ENCODE assay signal across 15 cellular contexts in the genomic region with DNA sequence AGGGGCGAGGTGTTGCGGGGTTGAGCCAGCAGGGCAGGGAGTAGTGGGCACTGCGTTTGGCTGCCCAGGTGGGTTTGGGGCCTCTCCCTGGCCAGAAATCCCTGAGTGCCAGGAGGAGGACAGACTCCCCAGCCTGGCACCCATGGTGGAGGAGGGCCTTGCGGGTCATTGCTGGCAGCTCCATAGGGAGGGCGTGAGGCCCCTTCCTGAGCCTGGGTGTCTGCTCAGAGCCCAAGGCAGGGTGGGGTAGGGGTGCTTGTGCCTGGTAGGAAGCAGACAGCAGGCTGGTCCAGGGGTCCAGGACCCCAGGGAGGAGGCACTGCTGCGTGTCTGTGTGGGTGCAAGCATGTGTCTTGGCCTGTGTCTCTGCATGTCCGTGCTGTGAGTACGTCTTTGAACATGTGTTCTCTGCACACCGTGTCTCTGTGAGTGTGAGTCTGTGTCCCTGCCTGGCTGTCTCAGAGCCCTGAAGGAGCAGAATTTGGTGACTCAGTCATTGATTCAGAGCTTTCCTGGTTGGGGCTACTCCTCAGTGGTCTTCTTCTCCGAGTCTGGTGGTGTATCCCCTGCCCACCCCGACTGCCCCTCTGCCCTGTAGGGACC. TPM values are rescaled to one million over a fixed set of nuclear protein-coding genes. Genes with fewer than 3 reads are reported as not detected.
DNase-seq lines count a peak whose midpoint lies in the region; ATAC-seq and TF ChIP-seq lines count a peak whose summit lies in the region.
"Had no signal": no experiment of that assay in that cellular context is flagged by ENCODE, and none has a peak within 500 bp of the region (broad histone marks: within the 10 kb centered on the region; RNA-seq: fewer than 3 reads in every experiment).

No MANE protein-coding gene starts in this region.

- DNase-seq in CD14-positive monocyte (ENCODE audit: low spot score) (no peak), Panc1 (ENCODE audit: low read depth, low spot score) (no peak), sigmoid colon (no peak), uterus (no peak)
- no peak for DNase-seq in stimulated activated CD4-positive, alpha-beta T cell treated with anti-CD3 and anti-CD28 coated beads, Interleukin-2, amount 100 ng/mL, for 24 hours
- no peak for DNase-seq in stimulated activated naive CD4-positive, alpha-beta T cell (lab: John Stamatoyannopoulos, UW)
- no peak for DNase-seq in effector memory CD4-positive, alpha-beta T cell
- DNase-seq: activated CD4-positive, alpha-beta memory T cell treated with anti-CD3 and anti-CD28 coated beads, Interleukin-2, amount 10 ng/mL, durations not matched to agents 7 days and 5 days; CD8-positive, alpha-beta T cell; GF-D8; NCI-H1092; NCI-H510A treated with DMSO at 0.1 percent for 48 hours had no signal

- peaks cover 2 to 6% of the 10 kb centered on the region in 2 donors for H3K36me3 Mint-ChIP-seq in CD14-positive monocyte
- H3K36me3 Mint-ChIP-seq: CD8-positive, alpha-beta T cell; stimulated activated effector memory CD8-positive, alpha-beta T cell treated with anti-CD3 and anti-CD28 coated beads, Interleukin-12 subunit alpha, Interleukin-12 subunit beta, amount 100 ng/mL, for 72 hours had no signal

- in situ Hi-C loops in Panc1 (cut with HindIII; ENCODE audit: low pct_unique_long_range_greater_than_20kb, low sequenced_read_pairs): no loop called here

- H3K27ac Mint-ChIP-seq in CD14-positive monocyte: peak overlapping the region in 5 of 7 donors; percentile 6 to 54 (median 30)
- H3K27ac Mint-ChIP-seq: activated CD4-positive, alpha-beta memory T cell treated with anti-CD3 and anti-CD28 coated beads, Interleukin-2, amount 10 ng/mL, durations not matched to agents 7 days and 5 days; CD8-positive, alpha-beta T cell; stimulated activated effector memory CD8-positive, alpha-beta T cell treated with anti-CD3 and anti-CD28 coated beads, Interleukin-12 subunit alpha, Interleukin-12 subunit beta, amount 100 ng/mL, for 72 hours had no signal

- intact Hi-C loops in CD14-positive monocyte (cut with micrococcal nuclease): loop anchor here (5.0 kb wide), 2 partner anchors 71 to 81 kb away; a partner anchor contains a TSS
- intact Hi-C loops in Panc1 (cut with micrococcal nuclease; ENCODE audit: unreplicated experiment): no loop called here
- intact Hi-C loops in sigmoid colon (cut with DNase I): loop anchor here (5.0 kb wide), 2 partner anchors 66 to 81 kb away; a partner anchor contains a TSS
- intact Hi-C loops in uterus (cut with DNase I; ENCODE audit: low total_unique reads): no loop called here

- peaks cover 0 to 3% (median 0%) of the 10 kb centered on the region in 7 donors for H3K9me3 Mint-ChIP-seq in CD14-positive monocyte
- H3K9me3 Mint-ChIP-seq: activated CD4-positive, alpha-beta memory T cell treated with anti-CD3 and anti-CD28 coated beads, Interleukin-2, amount 10 ng/mL, durations not matched to agents 7 days and 5 days; CD8-positive, alpha-beta T cell; stimulated activated effector memory CD8-positive, alpha-beta T cell treated with anti-CD3 and anti-CD28 coated beads, Interleukin-12 subunit alpha, Interleukin-12 subunit beta, amount 100 ng/mL, for 72 hours had no signal

- peaks cover 33% of the 10 kb centered on the region for H3K4me1 Mint-ChIP-seq in CD14-positive monocyte

- no peak for TF ChIP-seq CTCF in CD14-positive monocyte (IDR thresholded peaks at IDR 0.05)
- TF ChIP-seq CTCF in Panc1 (IDR thresholded peaks at IDR 0.05): no peak
- TF ChIP-seq CTCF in sigmoid colon (IDR thresholded peaks at IDR 0.05): no peak
- no peak for TF ChIP-seq CTCF in uterus (IDR thresholded peaks at IDR 0.05)

- TF ChIP-seq POLR2A in sigmoid colon (IDR thresholded peaks at IDR 0.05) (no peak), uterus (IDR thresholded peaks at IDR 0.05) (no peak)

- no peak overlapping the region for H3K4me3 ChIP-seq in Panc1 (ENCODE audit: low read depth in 2 of 2, low read length in 2 of 2)
- H3K4me3 ChIP-seq in sigmoid colon: no peak overlapping the region
- no peak overlapping the region for H3K4me3 ChIP-seq in uterus
- H3K4me3 ChIP-seq in effector memory CD4-positive, alpha-beta T cell (ENCODE audit: insufficient read depth, low read depth, low read length, poor library complexity, severe bottlenecking): no peak overlapping the region
- H3K4me3 ChIP-seq: cardiac muscle cell had no signal

- H3K9me3 ChIP-seq in Panc1 (ENCODE audit: control insufficient read depth, insufficient read depth, low read depth, low read length) (no peaks in the 10 kb centered on the region), sigmoid colon (no peaks in the 10 kb centered on the region), uterus (no peaks in the 10 kb centered on the region)
- H3K9me3 ChIP-seq in effector memory CD4-positive, alpha-beta T cell (ENCODE audit: control insufficient read depth, low read length): no peaks in the 10 kb centered on the region

- H3K27me3 ChIP-seq in Panc1 (ENCODE audit: control insufficient read depth, insufficient read depth, low read length): no peaks in the 10 kb centered on the region
- peaks cover 0 to 23% (median 9%) of the 10 kb centered on the region in 3 donors for H3K27me3 ChIP-seq in sigmoid colon
- no peaks in the 10 kb centered on the region for H3K27me3 ChIP-seq in uterus
- peaks cover 21% of the 10 kb centered on the region for H3K27me3 ChIP-seq in effector memory CD4-positive, alpha-beta T cell (replicated peaks; ENCODE audit: control insufficient read depth, insufficient read depth, low read length, poor library complexity, severe bottlenecking)
- H3K27me3 ChIP-seq: cardiac muscle cell had no signal

- ATAC-seq in Panc1 (0 out of 2 replicates have a peak, but pooled peaks have one; percentile 3), esophagus mucosa (peak; percentile 3)
- ATAC-seq: CD8-positive, alpha-beta T cell; stimulated activated effector memory CD8-positive, alpha-beta T cell treated with anti-CD3 and anti-CD28 coated beads, Interleukin-12 subunit alpha, Interleukin-12 subunit beta, amount 100 ng/mL, for 72 hours had no signal

- CTCF ChIA-PET in Panc1 (lab: Charles Lee): interaction anchor here (0.6 to 1.2 kb wide), 2 partner anchors 35 to 43 kb away, joined by 3 read pairs; no protein-coding TSS in a partner anchor

- POLR2A ChIA-PET in Panc1 (lab: Charles Lee): interaction anchor here (0.5 kb wide), 1 partner anchor 20 kb away, joined by 6 read pairs; no protein-coding TSS in a partner anchor

- WGBS in sigmoid colon, 2 donors: 79 to 84% methylated on average over 11 of the region's 11 CpGs

- H3K27ac ChIP-seq in Panc1 (ENCODE audit: low read length) (peak overlapping the region; percentile 97), sigmoid colon (peak overlapping the region in 3 of 4 donors; percentile 90 to 96 (median 94)), uterus (peak overlapping the region in 1 of 2 donors; percentile 95)
- no peak overlapping the region for H3K27ac ChIP-seq in effector memory CD4-positive, alpha-beta T cell (ENCODE audit: insufficient read depth, low read length, poor library complexity, severe bottlenecking)
- H3K27ac ChIP-seq: cardiac muscle cell had no signal

- H3K36me3 ChIP-seq in Panc1 (ENCODE audit: control insufficient read depth, insufficient read depth, low read length) (peaks cover 3% of the 10 kb centered on the region), sigmoid colon (no peaks in the 10 kb centered on the region), uterus (no peaks in the 10 kb centered on the region)
- no peaks in the 10 kb centered on the region for H3K36me3 ChIP-seq in effector memory CD4-positive, alpha-beta T cell (ENCODE audit: control insufficient read depth, insufficient read depth, low read length)
- H3K36me3 ChIP-seq: cardiac muscle cell had no signal

- no TSS peak for BruUV-seq in Panc1 (replicated peaks; lab: Mats Ljungman, UMichigan)

- H3K4me3 Mint-ChIP-seq in CD14-positive monocyte: peak overlapping the region in 1 of 2 donors; percentile 43
- H3K4me3 Mint-ChIP-seq: activated CD4-positive, alpha-beta memory T cell treated with anti-CD3 and anti-CD28 coated beads, Interleukin-2, amount 10 ng/mL, durations not matched to agents 7 days and 5 days; CD8-positive, alpha-beta T cell; stimulated activated effector memory CD8-positive, alpha-beta T cell treated with anti-CD3 and anti-CD28 coated beads, Interleukin-12 subunit alpha, Interleukin-12 subunit beta, amount 100 ng/mL, for 72 hours had no signal

- H3K4me1 ChIP-seq in Panc1 (ENCODE audit: control insufficient read depth, insufficient read depth, low read length) (peaks cover 59% of the 10 kb centered on the region), sigmoid colon (peaks cover 0 to 80% (median 66%) of the 10 kb centered on the region in 4 donors), uterus (peaks cover 10 to 36% of the 10 kb centered on the region in 2 donors)
- H3K4me1 ChIP-seq in effector memory CD4-positive, alpha-beta T cell (ENCODE audit: control insufficient read depth, insufficient read depth, low read length, poor library complexity, severe bottlenecking): peaks cover 23% of the 10 kb centered on the region

- peaks cover 10 to 45% (median 31%) of the 10 kb centered on the region in 3 donors for H3K27me3 Mint-ChIP-seq in CD14-positive monocyte (ENCODE audit: low read depth in 3 of 3)

- TF ChIP-seq EP300 in sigmoid colon (IDR thresholded peaks at IDR 0.05): no peak

RNA-seq across cellular contexts. Expression of a gene that starts 3.9 kb away (rescaled TPM):
- polyA plus RNA-seq in CD14-positive monocyte (10 to 100 TPM; 52.6 to 75.5 TPM), sigmoid colon (10 to 100 TPM in 2 of 3 donors, 1 to 10 TPM in 1; 8.8 to 41.0 (median 15.0) TPM)
- total RNA-seq in Panc1 (2021; ENCODE audit: unreplicated experiment) (187 TPM), esophagus mucosa (8.4 TPM), sigmoid colon (10 to 100 TPM; 79.2 to 92.7 (median 82.9) TPM), uterus (100 to 1,000 TPM in 2 of 4 donors, 10 to 100 TPM in 2; 68.4 to 119 (median 105) TPM)
- polyA plus RNA-seq in Panc1 (2012; ENCODE audit: insufficient read length): 257 TPM

RNA-seq across cellular contexts. Expression of a gene that starts 4.3 kb away (rescaled TPM):
- polyA plus RNA-seq in CD14-positive monocyte: 100 to 1,000 TPM; 110 to 133 TPM
- total RNA-seq in Panc1 (2021; ENCODE audit: unreplicated experiment): 673 TPM
- polyA plus RNA-seq in Panc1 (2012; ENCODE audit: insufficient read length): 2,061 TPM
- total RNA-seq in esophagus mucosa: 177 TPM
- 10 to 100 TPM; 34.9 to 75.3 (median 52.0) TPM for total RNA-seq in sigmoid colon
- 100 to 1,000 TPM; 139 to 198 (median 143) TPM for polyA plus RNA-seq in sigmoid colon
- total RNA-seq in uterus: 10 to 100 TPM; 10.5 to 81.5 (median 42.8) TPM

RNA-seq across cellular contexts. Expression of a gene that starts 13.8 kb away (rescaled TPM):
- polyA plus RNA-seq in CD14-positive monocyte (10 to 100 TPM; 18.1 to 57.4 TPM), sigmoid colon (100 to 1,000 TPM in 1 of 3 donors, 10 to 100 TPM in 2; 91.9 to 436 (median 92.7) TPM)
- total RNA-seq in Panc1 (2021; ENCODE audit: unreplicated experiment) (680 TPM), esophagus mucosa (109 TPM), sigmoid colon (100 to 1,000 TPM in 3 of 4 donors, 10 to 100 TPM in 1; 84.4 to 343 (median 278) TPM), uterus (100 to 1,000 TPM in 3 of 4 donors, 10 to 100 TPM in 1; 76.8 to 382 (median 259) TPM)
- 1,015 TPM for polyA plus RNA-seq in Panc1 (2012; ENCODE audit: insufficient read length)

RNA-seq across cellular contexts. Expression of a gene that starts 18.9 kb away (rescaled TPM):
- polyA plus RNA-seq in CD14-positive monocyte (1 to 10 TPM; 1.0 to 1.4 TPM), sigmoid colon (100 to 1,000 TPM in 1 of 3 donors, 10 to 100 TPM in 2; 32.1 to 149 (median 46.8) TPM)
- total RNA-seq in Panc1 (2021; ENCODE audit: unreplicated experiment) (132 TPM), esophagus mucosa (3.3 TPM), sigmoid colon (1 to 10 TPM; 1.5 to 9.5 (median 4.6) TPM), uterus (10 to 100 TPM in 1 of 4 donors, 1 to 10 TPM in 2, under 1 TPM in 1; 0.77 to 15.5 (median 2.5) TPM)
- 167 TPM for polyA plus RNA-seq in Panc1 (2012; ENCODE audit: insufficient read length)

RNA-seq across cellular contexts. Expression of a gene that starts 27.9 kb away (rescaled TPM):
- polyA plus RNA-seq in CD14-positive monocyte (10 to 100 TPM; 26.8 to 35.0 TPM), sigmoid colon (100 to 1,000 TPM in 1 of 3 donors, 10 to 100 TPM in 2; 35.4 to 137 (median 47.6) TPM)
- total RNA-seq in Panc1 (2021; ENCODE audit: unreplicated experiment) (244 TPM), esophagus mucosa (24.5 TPM), sigmoid colon (10 to 100 TPM; 26.3 to 39.6 (median 34.6) TPM), uterus (10 to 100 TPM; 16.9 to 96.2 (median 37.1) TPM)
- 377 TPM for polyA plus RNA-seq in Panc1 (2012; ENCODE audit: insufficient read length)

Comparison
In these comparisons a context has a peak if more than half of its experiments do, and no peak if none do; other contexts are left out.
1. intact Hi-C loops: an anchor here in CD14-positive monocyte (5.0 kb wide) and sigmoid colon (5.0 kb wide); none called in Panc1 and uterus.